Comparison of ENCODE assay signal across 17 cellular contexts in genomic region chr6:15536201-15536955, GRCh38.
DNase-seq lines count a peak whose midpoint lies in the region; ATAC-seq and TF ChIP-seq lines count a peak whose summit lies in the region.
"Had no signal": no experiment of that assay in that cellular context is flagged by ENCODE, and none has a peak within 500 bp of the region (broad histone marks: within the 10 kb centered on the region; RNA-seq: fewer than 3 reads in every experiment).

No MANE protein-coding gene starts in this region.

- peaks cover 33 to 50% of the 10 kb centered on the region in 2 donors for H3K36me3 Mint-ChIP-seq in CD14-positive monocyte
- peaks cover 28% of the 10 kb centered on the region for H3K36me3 Mint-ChIP-seq in CD4-positive, alpha-beta T cell (ENCODE audit: low read depth)

- no peak overlapping the region for H3K4me3 ChIP-seq in neutrophil (ENCODE audit: low read depth in 1 of 2, low read length in 1 of 2)
- H3K4me3 ChIP-seq: BLaER1, SJSA1 had no signal

- no peak for TF ChIP-seq CTCF in CD14-positive monocyte (IDR thresholded peaks at IDR 0.05)
- no peak for TF ChIP-seq CTCF in neutrophil (IDR thresholded peaks at IDR 0.05)
- TF ChIP-seq CTCF in CD4-positive, alpha-beta T cell (IDR thresholded peaks at IDR 0.05) = no peak

- H3K27me3 ChIP-seq in neutrophil = no peaks in the 10 kb centered on the region
- no peaks in the 10 kb centered on the region for H3K27me3 ChIP-seq in CD4-positive, alpha-beta T cell (ENCODE audit: control insufficient read depth, insufficient read depth, low read length)
- H3K27me3 ChIP-seq: BLaER1, SJSA1 had no signal

- POLR2A ChIA-PET in CD4-positive, alpha-beta T cell (lab: Charles Lee) = no interaction called here

- ATAC-seq in CD4-positive, alpha-beta T cell (ENCODE audit: poor library complexity) = no peak

- no peaks in the 10 kb centered on the region for H3K27me3 Mint-ChIP-seq in CD14-positive monocyte (ENCODE audit: low read depth in 3 of 3)
- no peaks in the 10 kb centered on the region for H3K27me3 Mint-ChIP-seq in CD4-positive, alpha-beta T cell

- peak overlapping the region in 6 of 7 donors; percentile 33 to 98 (median 89) for H3K27ac Mint-ChIP-seq in CD14-positive monocyte
- H3K27ac Mint-ChIP-seq in CD4-positive, alpha-beta T cell = no peak overlapping the region

- H3K4me1 ChIP-seq in neutrophil (ENCODE audit: control insufficient read depth in 1 of 2, insufficient read depth in 1 of 2, low read depth in 1 of 2, low read length in 1 of 2) = peaks cover 52 to 53% of the 10 kb centered on the region in 2 experiments
- H3K4me1 ChIP-seq: BLaER1, SJSA1 had no signal

- H3K4me3 Mint-ChIP-seq in CD14-positive monocyte = no peak overlapping the region
- H3K4me3 Mint-ChIP-seq in CD4-positive, alpha-beta T cell = no peak overlapping the region

- intact Hi-C loops in CD14-positive monocyte (cut with micrococcal nuclease) = no loop called here
- intact Hi-C loops in CD4-positive, alpha-beta T cell (cut with DNase I, micrococcal nuclease) = no loop called here

- peaks cover 7 to 16% (median 11%) of the 10 kb centered on the region in 7 donors for H3K9me3 Mint-ChIP-seq in CD14-positive monocyte
- H3K9me3 Mint-ChIP-seq in CD4-positive, alpha-beta T cell = no peaks in the 10 kb centered on the region

- peak overlapping the region; percentile 92 for H3K27ac ChIP-seq in neutrophil
- H3K27ac ChIP-seq in CD4-positive, alpha-beta T cell (ENCODE audit: low read depth, low read length) = no peak overlapping the region
- H3K27ac ChIP-seq: BLaER1, SJSA1 had no signal

- DNase-seq in CD14-positive monocyte (ENCODE audit: low spot score) = no peak
- peak; percentile 89 for DNase-seq in RPMI7951 (ENCODE audit: low read depth)
- DNase-seq in fibroblast of the conjunctiva (ENCODE audit: low read depth) = peak; percentile 10
- no peak for DNase-seq in NCI-H187 (lab: John Stamatoyannopoulos, UW)
- no peak for DNase-seq in EL
- no peak for DNase-seq in CD4-positive, alpha-beta T cell
- DNase-seq in NCI-H2029 treated with DMSO at 0.1 percent for 48 hours (lab: John Stamatoyannopoulos, UW) = no peak
- DNase-seq: ACHN, DMS 273 treated with DMSO at 0.1 percent for 48 hours, KBM-7, NCI-H1092, NCI-H1694, NCI-H446 treated with DMSO at 0.1 percent for 48 hours, NCI-H774 had no signal

- CTCF ChIA-PET in CD4-positive, alpha-beta T cell (lab: Charles Lee) = no interaction called here

- no peaks in the 10 kb centered on the region for H3K9me3 ChIP-seq in neutrophil
- no peaks in the 10 kb centered on the region for H3K9me3 ChIP-seq in CD4-positive, alpha-beta T cell (ENCODE audit: control insufficient read depth, low read length)
- H3K9me3 ChIP-seq: SJSA1 had no signal

- peaks cover 11% of the 10 kb centered on the region for H3K36me3 ChIP-seq in neutrophil
- H3K36me3 ChIP-seq: SJSA1 had no signal

- peaks cover 50% of the 10 kb centered on the region for H3K4me1 Mint-ChIP-seq in CD14-positive monocyte
- H3K4me1 Mint-ChIP-seq in CD4-positive, alpha-beta T cell (ENCODE audit: low read depth) = peaks cover 7% of the 10 kb centered on the region

Comparison
In these comparisons a context has a peak if more than half of its experiments do, and no peak if none do; other contexts are left out.
1. DNase-seq: peak in RPMI7951 (single experiment) and fibroblast of the conjunctiva (single experiment); none in CD14-positive monocyte (single experiment), NCI-H187 (0 of 2), EL (single experiment), CD4-positive, alpha-beta T cell (0 of 10) and NCI-H2029 treated with DMSO at 0.1 percent for 48 hours (single experiment).